In the genomic region with DNA sequence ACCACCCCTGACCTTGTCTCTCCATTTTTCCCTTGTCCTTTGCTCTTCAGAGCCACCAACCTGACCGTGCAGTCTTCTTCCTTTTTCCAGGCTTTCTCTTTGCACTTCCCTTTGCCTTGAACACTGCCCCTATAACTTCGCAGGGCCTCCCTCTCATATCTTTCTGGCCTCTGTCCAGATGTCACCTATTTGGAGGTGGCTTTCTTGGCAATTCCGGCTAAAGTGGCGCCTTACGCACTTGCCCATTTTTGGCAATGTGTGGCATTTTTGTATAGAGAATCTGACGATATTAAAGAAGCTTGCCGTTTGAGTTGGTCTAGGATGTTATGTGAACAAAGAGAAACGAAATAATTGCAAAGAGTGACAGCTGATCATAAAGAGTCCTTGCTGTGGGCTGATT, we compare ENCODE assay signal across 8 cellular contexts. TPM values are rescaled to one million over a fixed set of nuclear protein-coding genes. Genes with fewer than 3 reads are reported as not detected.
DNase-seq lines count a peak whose midpoint lies in the region; ATAC-seq and TF ChIP-seq lines count a peak whose summit lies in the region.

No MANE protein-coding gene starts in this region.

- H3K4me1 ChIP-seq in suprapubic skin, result peaks cover 26% of the 10 kb centered on the region

- TF ChIP-seq POLR2A in suprapubic skin (IDR thresholded peaks at IDR 0.05), result no peak

- H3K9me3 ChIP-seq in suprapubic skin, result no peaks in the 10 kb centered on the region

- H3K4me3 ChIP-seq in suprapubic skin, result peak overlapping the region; percentile 68

- peaks cover 31% of the 10 kb centered on the region for H3K36me3 ChIP-seq in suprapubic skin

- POLR2A ChIA-PET in activated CD8-positive, alpha-beta T cell treated with anti-CD3 and anti-CD28 coated beads, Interleukin-2, amount 10 ng/mL, durations not matched to agents 7 days and 5 days (lab: Charles Lee), result interaction anchor here (0.6 to 1.6 kb wide), 6 partner anchors 30 to 237 kb away, joined by 3 to 7 read pairs (median 3); a partner anchor contains a TSS

- CTCF ChIA-PET in activated CD8-positive, alpha-beta T cell treated with anti-CD3 and anti-CD28 coated beads, Interleukin-2, amount 10 ng/mL, durations not matched to agents 7 days and 5 days (lab: Charles Lee), result no interaction called here

- peaks cover 24% of the 10 kb centered on the region for H3K4me1 Mint-ChIP-seq in activated CD4-positive, alpha-beta T cell treated with anti-CD3 and anti-CD28 coated beads, Interleukin-2, amount 10 ng/mL, durations not matched to agents 24 days and 14 days
- peaks cover 29% of the 10 kb centered on the region for H3K4me1 Mint-ChIP-seq in activated CD8-positive, alpha-beta T cell treated with anti-CD3 and anti-CD28 coated beads, Interleukin-2, amount 10 ng/mL, durations not matched to agents 7 days and 5 days (ENCODE audit: low read depth)
- peaks cover 34 to 47% of the 10 kb centered on the region in 2 donors for H3K4me1 Mint-ChIP-seq in immature natural killer cell

- peaks cover 46% of the 10 kb centered on the region for H3K36me3 Mint-ChIP-seq in activated CD4-positive, alpha-beta T cell treated with anti-CD3 and anti-CD28 coated beads, Interleukin-2, amount 10 ng/mL, durations not matched to agents 24 days and 14 days (ENCODE audit: low read depth)
- H3K36me3 Mint-ChIP-seq in activated CD8-positive, alpha-beta T cell treated with anti-CD3 and anti-CD28 coated beads, Interleukin-2, amount 10 ng/mL, durations not matched to agents 7 days and 5 days (ENCODE audit: low read depth), result peaks cover 49% of the 10 kb centered on the region
- H3K36me3 Mint-ChIP-seq in immature natural killer cell, result peaks cover 33 to 38% (median 37%) of the 10 kb centered on the region in 3 donors

- TF ChIP-seq CTCF in suprapubic skin (IDR thresholded peaks at IDR 0.05), result no peak

- peak overlapping the region; percentile 94 for H3K27ac Mint-ChIP-seq in activated CD4-positive, alpha-beta T cell treated with anti-CD3 and anti-CD28 coated beads, Interleukin-2, amount 10 ng/mL, durations not matched to agents 24 days and 14 days
- peak overlapping the region; percentile 97 for H3K27ac Mint-ChIP-seq in activated CD8-positive, alpha-beta T cell treated with anti-CD3 and anti-CD28 coated beads, Interleukin-2, amount 10 ng/mL, durations not matched to agents 7 days and 5 days
- peak overlapping the region; percentile 95 to 99 (median 98) for H3K27ac Mint-ChIP-seq in immature natural killer cell

- WGBS in suprapubic skin, result 37% methylated on average over 8 of the region's 8 CpGs

- intact Hi-C loops in activated CD4-positive, alpha-beta T cell treated with anti-CD3 and anti-CD28 coated beads, Interleukin-2, amount 10 ng/mL, durations not matched to agents 24 days and 14 days (cut with micrococcal nuclease), result loop anchor here (2.0 kb wide), 1 partner anchor 130 kb away; a partner anchor contains a TSS

- no peak overlapping the region for H3K27ac ChIP-seq in suprapubic skin

- H3K27me3 ChIP-seq in suprapubic skin, result peaks cover 9% of the 10 kb centered on the region

- peaks cover 33% of the 10 kb centered on the region for H3K9me3 Mint-ChIP-seq in activated CD4-positive, alpha-beta T cell treated with anti-CD3 and anti-CD28 coated beads, Interleukin-2, amount 10 ng/mL, durations not matched to agents 24 days and 14 days
- peaks cover 3% of the 10 kb centered on the region for H3K9me3 Mint-ChIP-seq in activated CD8-positive, alpha-beta T cell treated with anti-CD3 and anti-CD28 coated beads, Interleukin-2, amount 10 ng/mL, durations not matched to agents 7 days and 5 days (ENCODE audit: insufficient read depth)
- peaks cover 0 to 21% (median under 1%) of the 10 kb centered on the region in 6 donors for H3K9me3 Mint-ChIP-seq in immature natural killer cell

- no peak for ATAC-seq in activated CD8-positive, alpha-beta T cell treated with anti-CD3 and anti-CD28 coated beads, Interleukin-2, amount 10 ng/mL, durations not matched to agents 7 days and 5 days
- no peak for ATAC-seq in GM18520 (IDR thresholded peaks at IDR 0.05; ENCODE audit: unreplicated experiment)

- no peak for TF ChIP-seq EP300 in suprapubic skin (IDR thresholded peaks at IDR 0.05)

- peaks cover 10% of the 10 kb centered on the region for H3K27me3 Mint-ChIP-seq in activated CD4-positive, alpha-beta T cell treated with anti-CD3 and anti-CD28 coated beads, Interleukin-2, amount 10 ng/mL, durations not matched to agents 24 days and 14 days
- peaks cover 13% of the 10 kb centered on the region for H3K27me3 Mint-ChIP-seq in activated CD8-positive, alpha-beta T cell treated with anti-CD3 and anti-CD28 coated beads, Interleukin-2, amount 10 ng/mL, durations not matched to agents 7 days and 5 days (ENCODE audit: low read depth)
- H3K27me3 Mint-ChIP-seq in immature natural killer cell (ENCODE audit: low read depth in 3 of 3), result peaks cover 3 to 11% (median 8%) of the 10 kb centered on the region in 3 donors

- DNase-seq in activated CD4-positive, alpha-beta T cell treated with anti-CD3 and anti-CD28 coated beads, Interleukin-2, amount 10 ng/mL, durations not matched to agents 24 days and 14 days, result no peak
- no peak for DNase-seq in activated CD4-positive, alpha-beta T cell treated with anti-CD3 and anti-CD28 coated beads, Interleukin-2, amount 50 U/mL, for 48 hours
- DNase-seq in activated CD8-positive, alpha-beta T cell treated with anti-CD3 and anti-CD28 coated beads, Interleukin-2, amount 10 ng/mL, durations not matched to agents 7 days and 5 days, result no peak
- DNase-seq in immature natural killer cell, result no peak
- no peak for DNase-seq in suprapubic skin (ENCODE audit: low spot score in 2 of 2)
- no peak for DNase-seq in KG1 (lab: John Stamatoyannopoulos, UW)
- no peak for DNase-seq in occipital lobe (lab: John Stamatoyannopoulos, UW)

- H3K4me3 Mint-ChIP-seq in activated CD4-positive, alpha-beta T cell treated with anti-CD3 and anti-CD28 coated beads, Interleukin-2, amount 10 ng/mL, durations not matched to agents 24 days and 14 days, result peak overlapping the region; percentile 95
- H3K4me3 Mint-ChIP-seq in activated CD8-positive, alpha-beta T cell treated with anti-CD3 and anti-CD28 coated beads, Interleukin-2, amount 10 ng/mL, durations not matched to agents 7 days and 5 days, result peak overlapping the region; percentile 92
- H3K4me3 Mint-ChIP-seq in immature natural killer cell, result peak overlapping the region; percentile 93 to 99 (median 93)

RNA-seq across cellular contexts. Expression of a gene that starts 0.9 kb away (rescaled TPM):
- total RNA-seq in activated CD4-positive, alpha-beta T cell treated with anti-CD3 and anti-CD28 coated beads, Interleukin-2, amount 10 ng/mL, durations not matched to agents 24 days and 14 days, result 4.9 and 5.3 TPM in 2 replicates
- total RNA-seq in activated CD8-positive, alpha-beta T cell treated with anti-CD3 and anti-CD28 coated beads, Interleukin-2, amount 10 ng/mL, durations not matched to agents 7 days and 5 days, result 1 to 10 TPM; 7.0 to 7.5 TPM
- polyA plus RNA-seq in immature natural killer cell, result 1 to 10 TPM; 2.1 to 4.6 (median 2.5) TPM
- total RNA-seq in suprapubic skin (10 to 100 TPM in 3 of 4 donors, 1 to 10 TPM in 1; 9.8 to 15.8 (median 11.6) TPM), occipital lobe (40.7 TPM)

RNA-seq across cellular contexts. Expression of a gene that starts 29.9 kb away (rescaled TPM):
- total RNA-seq in activated CD4-positive, alpha-beta T cell treated with anti-CD3 and anti-CD28 coated beads, Interleukin-2, amount 10 ng/mL, durations not matched to agents 24 days and 14 days, result 5.3 and 5.8 TPM in 2 replicates
- 1 to 10 TPM; 8.5 to 9.1 TPM for total RNA-seq in activated CD8-positive, alpha-beta T cell treated with anti-CD3 and anti-CD28 coated beads, Interleukin-2, amount 10 ng/mL, durations not matched to agents 7 days and 5 days
- 1 to 10 TPM; 1.2 to 3.7 (median 2.0) TPM for polyA plus RNA-seq in immature natural killer cell
- total RNA-seq in suprapubic skin, result 10 to 100 TPM in 3 of 4 donors, 1 to 10 TPM in 1; 10.0 to 12.4 (median 11.3) TPM
- total RNA-seq in occipital lobe, result 22.1 TPM

RNA-seq across cellular contexts. Expression of a gene that starts 40.9 kb away (rescaled TPM):
- total RNA-seq in activated CD4-positive, alpha-beta T cell treated with anti-CD3 and anti-CD28 coated beads, Interleukin-2, amount 10 ng/mL, durations not matched to agents 24 days and 14 days, result 42.3 and 49.1 TPM in 2 replicates
- total RNA-seq in activated CD8-positive, alpha-beta T cell treated with anti-CD3 and anti-CD28 coated beads, Interleukin-2, amount 10 ng/mL, durations not matched to agents 7 days and 5 days, result 10 to 100 TPM; 43.9 to 46.6 TPM
- polyA plus RNA-seq in immature natural killer cell, result 1 to 10 TPM; 1.1 to 7.0 (median 4.3) TPM
- total RNA-seq in suprapubic skin, result 100 to 1,000 TPM in 1 of 4 donors, 10 to 100 TPM in 3; 75.2 to 101 (median 78.6) TPM
- 155 TPM for total RNA-seq in occipital lobe

RNA-seq across cellular contexts. Expression of a gene that starts 42.2 kb away (rescaled TPM):
- total RNA-seq in activated CD4-positive, alpha-beta T cell treated with anti-CD3 and anti-CD28 coated beads, Interleukin-2, amount 10 ng/mL, durations not matched to agents 24 days and 14 days, result 4.1 and 4.3 TPM in 2 replicates
- 1 to 10 TPM; 8.5 to 8.6 TPM for total RNA-seq in activated CD8-positive, alpha-beta T cell treated with anti-CD3 and anti-CD28 coated beads, Interleukin-2, amount 10 ng/mL, durations not matched to agents 7 days and 5 days
- polyA plus RNA-seq in immature natural killer cell, result 10 to 100 TPM; 22.4 to 33.6 (median 30.9) TPM
- total RNA-seq in suprapubic skin, result 10 to 100 TPM; 16.5 to 20.7 (median 19.9) TPM
- 26.2 TPM for total RNA-seq in occipital lobe

RNA-seq across cellular contexts. Expression of a gene that starts 42.2 kb away (rescaled TPM):
- total RNA-seq in activated CD4-positive, alpha-beta T cell treated with anti-CD3 and anti-CD28 coated beads, Interleukin-2, amount 10 ng/mL, durations not matched to agents 24 days and 14 days, result 1.3 and 1.6 TPM in 2 replicates
- 1 to 10 TPM; 4.2 to 4.4 TPM for total RNA-seq in activated CD8-positive, alpha-beta T cell treated with anti-CD3 and anti-CD28 coated beads, Interleukin-2, amount 10 ng/mL, durations not matched to agents 7 days and 5 days
- 1 to 10 TPM in 1 of 3 donors, under 1 TPM in 2; 0.54 to 2.1 (median 0.61) TPM for polyA plus RNA-seq in immature natural killer cell
- 1 to 10 TPM; 1.8 to 4.2 (median 2.7) TPM for total RNA-seq in suprapubic skin
- 11.2 TPM for total RNA-seq in occipital lobe
